ENCODE assay signal across 8 cellular contexts in the genomic region with DNA sequence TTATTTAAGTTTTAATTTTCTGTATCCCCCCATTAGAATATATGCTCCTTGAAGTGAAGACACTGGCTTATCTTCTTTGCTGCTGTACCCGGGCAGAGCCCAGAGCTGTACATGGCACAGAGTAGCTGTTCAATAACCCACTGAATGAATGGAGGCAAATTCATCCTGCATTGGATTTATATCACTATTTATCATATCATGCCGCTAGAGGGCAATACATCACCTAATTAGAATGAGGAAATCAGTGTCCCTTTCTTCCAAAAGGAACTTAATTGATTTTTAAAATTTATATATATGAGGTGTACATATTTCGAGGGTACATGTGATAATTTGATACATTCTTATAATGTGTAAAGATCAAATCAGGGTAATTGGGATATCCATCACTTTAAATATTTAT.
DNase-seq lines count a peak whose midpoint lies in the region; ATAC-seq and TF ChIP-seq lines count a peak whose summit lies in the region.

No MANE protein-coding gene starts in this region.

- ATAC-seq in HG03432 (IDR thresholded peaks at IDR 0.05; ENCODE audit: unreplicated experiment) = no peak
- no peak for ATAC-seq in HG03571 (IDR thresholded peaks at IDR 0.05; ENCODE audit: unreplicated experiment)

- H3K27me3 ChIP-seq in spleen (replicated peaks in 1 of 7) = no peaks in the 10 kb centered on the region

- no peak overlapping the region for H3K27ac ChIP-seq in spleen

- H3K36me3 ChIP-seq in spleen = no peaks in the 10 kb centered on the region

- DNase-seq in DMS153 (lab: John Stamatoyannopoulos, UW) (peak; percentile 41), LoVo (ENCODE audit: low spot score) (peak; percentile 54), SHP77 treated with DMSO at 0.1 percent for 48 hours (lab: John Stamatoyannopoulos, UW) (peak; percentile 23), fibroblast of villous mesenchyme (ENCODE audit: low read depth) (peak; percentile 43), spleen (no peak)
- no peak for DNase-seq in activated effector memory CD4-positive, alpha-beta T cell treated with Interleukin-2 at 50 U/mL for 16 hours

- WGBS in spleen, 5 donors = 7 to 21% (median 14%) methylated on average over 3 of the region's 3 CpGs

- peaks cover 0 to 9% (median 4%) of the 10 kb centered on the region in 6 donors for H3K4me1 ChIP-seq in spleen

- no peak for TF ChIP-seq POLR2A in spleen (IDR thresholded peaks at IDR 0.05)

- TF ChIP-seq CTCF in fibroblast of villous mesenchyme (IDR thresholded peaks at IDR 0.05; ENCODE audit: insufficient read depth, low read depth, low read length) (peak; percentile 54), spleen (IDR thresholded peaks at IDR 0.05 in 8 of 11, conservative IDR thresholded peaks at IDR 0.05 in 3 of 11) (peak in 10 of 11 experiments; percentile 14 to 64 (median 48))

- H3K4me3 ChIP-seq in fibroblast of villous mesenchyme (ENCODE audit: low read depth, low read length) (no peak overlapping the region), spleen (no peak overlapping the region)

- no peaks in the 10 kb centered on the region for H3K9me3 ChIP-seq in spleen

- intact Hi-C loops in spleen (cut with DNase I; ENCODE audit: low total_unique reads) = no loop called here

Comparison
In these comparisons a context has a peak if more than half of its experiments do, and no peak if none do; other contexts are left out.
1. DNase-seq: peak in DMS153 (single experiment), LoVo (single experiment), SHP77 treated with DMSO at 0.1 percent for 48 hours (single experiment) and fibroblast of villous mesenchyme (single experiment); none in spleen (single experiment) and activated effector memory CD4-positive, alpha-beta T cell treated with Interleukin-2 at 50 U/mL for 16 hours (single experiment).